ENCODE assay signal across 8 cellular contexts in the genomic region with DNA sequence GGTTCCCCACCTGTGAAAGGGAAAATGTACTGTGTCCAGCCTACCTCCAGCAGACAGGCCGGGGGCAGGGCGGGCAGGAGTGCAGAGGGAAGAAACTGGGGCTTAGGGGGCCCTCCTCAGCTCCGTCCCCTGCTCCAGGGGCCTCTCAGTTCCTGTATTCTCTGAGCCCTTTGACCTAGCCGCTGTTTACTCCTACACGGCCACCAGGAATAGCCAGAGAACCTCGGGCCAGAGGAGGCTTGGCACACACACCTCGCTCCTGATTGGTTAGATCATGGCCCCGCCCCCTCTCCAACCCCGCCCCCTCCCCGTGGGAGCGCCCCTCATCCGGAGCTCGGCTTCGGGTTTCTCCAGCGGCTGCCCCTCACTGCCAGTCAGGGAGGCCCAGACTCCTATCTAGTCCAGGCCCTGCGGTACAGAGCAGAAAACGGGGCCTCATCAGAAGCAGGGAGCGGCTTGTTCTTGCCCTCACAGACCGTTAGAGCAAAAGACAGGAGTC. TPM values are rescaled to one million over a fixed set of nuclear protein-coding genes. Genes with fewer than 3 reads are reported as not detected.
A peak's percentile ranks its signal among the peaks of the same experiment; 100 is the strongest.
DNase-seq lines count a peak whose midpoint lies in the region; ATAC-seq and TF ChIP-seq lines count a peak whose summit lies in the region.

No MANE protein-coding gene starts in this region.

- H3K4me1 Mint-ChIP-seq in CD4-positive, CD25-positive, alpha-beta regulatory T cell = peaks cover 4 to 57% (median 17%) of the 10 kb centered on the region in 4 donors
- H3K4me1 Mint-ChIP-seq in activated T-helper 17 cell treated with anti-CD3 and anti-CD28 coated beads, Interleukin-2, amount 50 U/mL, for 72 hours = peaks cover 5% of the 10 kb centered on the region
- peaks cover 1% of the 10 kb centered on the region for H3K4me1 Mint-ChIP-seq in glutamatergic neuron (ENCODE audit: low read depth, unreplicated experiment)

- peaks cover 26% of the 10 kb centered on the region for H4K20me1 ChIP-seq in osteoblast (ENCODE audit: insufficient read depth, low read length)

- H3K27ac Mint-ChIP-seq in CD4-positive, CD25-positive, alpha-beta regulatory T cell = no peak overlapping the region
- H3K27ac Mint-ChIP-seq in activated T-helper 17 cell treated with anti-CD3 and anti-CD28 coated beads, Interleukin-2, amount 50 U/mL, for 72 hours = no peak overlapping the region
- no peak overlapping the region for H3K27ac Mint-ChIP-seq in glutamatergic neuron (ENCODE audit: unreplicated experiment)

- H3K36me3 Mint-ChIP-seq in CD4-positive, CD25-positive, alpha-beta regulatory T cell = peaks cover 43% of the 10 kb centered on the region
- H3K36me3 Mint-ChIP-seq in activated T-helper 17 cell treated with anti-CD3 and anti-CD28 coated beads, Interleukin-2, amount 50 U/mL, for 72 hours (ENCODE audit: low read depth) = peaks cover 56% of the 10 kb centered on the region
- peaks cover 20% of the 10 kb centered on the region for H3K36me3 Mint-ChIP-seq in glutamatergic neuron (ENCODE audit: unreplicated experiment)

- TF ChIP-seq CTCF in glutamatergic neuron (IDR thresholded peaks at IDR 0.05; ENCODE audit: partially characterized antibody, unreplicated experiment) (no peak), osteoblast (IDR thresholded peaks at IDR 0.05; ENCODE audit: extremely low read depth, low read depth, low read length) (no peak)

- H3K4me3 Mint-ChIP-seq in CD4-positive, CD25-positive, alpha-beta regulatory T cell = peak overlapping the region; percentile 65 to 92 (median 86)
- peak overlapping the region; percentile 80 for H3K4me3 Mint-ChIP-seq in activated T-helper 17 cell treated with anti-CD3 and anti-CD28 coated beads, Interleukin-2, amount 50 U/mL, for 72 hours
- no peak overlapping the region for H3K4me3 Mint-ChIP-seq in glutamatergic neuron (ENCODE audit: unreplicated experiment)

- H3K27ac ChIP-seq in CD4-positive, CD25-positive, alpha-beta regulatory T cell (ENCODE audit: insufficient read depth, low read length, poor library complexity, severe bottlenecking) = peak overlapping the region; percentile 23
- peak overlapping the region; percentile 89 for H3K27ac ChIP-seq in osteoblast (ENCODE audit: low read depth, low read length)

- no peak overlapping the region for H2AFZ ChIP-seq in osteoblast (ENCODE audit: low read length)

- peaks cover 6 to 28% of the 10 kb centered on the region in 2 experiments for H3K9me3 ChIP-seq in CD4-positive, CD25-positive, alpha-beta regulatory T cell (ENCODE audit: control insufficient read depth in 2 of 2, low read length in 2 of 2)
- peaks cover 2% of the 10 kb centered on the region for H3K9me3 ChIP-seq in osteoblast (ENCODE audit: low read depth, low read length)

- no peak overlapping the region for H3K4me3 ChIP-seq in CD4-positive, CD25-positive, alpha-beta regulatory T cell (ENCODE audit: low read depth, low read length)
- H3K4me3 ChIP-seq in osteoblast (ENCODE audit: insufficient read depth, low read length) = peak overlapping the region; percentile 44

- DNase-seq in CD4-positive, CD25-positive, alpha-beta regulatory T cell = no peak
- DNase-seq in HuH-7 (ENCODE audit: low spot score) = peak; percentile 96
- peak; percentile 82 for DNase-seq in glutamatergic neuron
- peak; percentile 97 for DNase-seq in osteoblast (ENCODE audit: insufficient read length, low spot score, missing footprints)
- DNase-seq in NCI-H2081 (lab: John Stamatoyannopoulos, UW) = no peak

- H3K27me3 Mint-ChIP-seq in CD4-positive, CD25-positive, alpha-beta regulatory T cell = no peaks in the 10 kb centered on the region
- H3K27me3 Mint-ChIP-seq in activated T-helper 17 cell treated with anti-CD3 and anti-CD28 coated beads, Interleukin-2, amount 50 U/mL, for 72 hours = no peaks in the 10 kb centered on the region
- peaks cover 3% of the 10 kb centered on the region for H3K27me3 Mint-ChIP-seq in glutamatergic neuron (ENCODE audit: unreplicated experiment)

- H3K79me2 ChIP-seq in osteoblast (ENCODE audit: insufficient read depth, low read length) = peaks cover 34% of the 10 kb centered on the region

- H3K9me3 Mint-ChIP-seq in CD4-positive, CD25-positive, alpha-beta regulatory T cell = peaks cover 0 to 23% (median 0%) of the 10 kb centered on the region in 7 donors
- no peaks in the 10 kb centered on the region for H3K9me3 Mint-ChIP-seq in activated T-helper 17 cell treated with anti-CD3 and anti-CD28 coated beads, Interleukin-2, amount 50 U/mL, for 72 hours
- H3K9me3 Mint-ChIP-seq in glutamatergic neuron (ENCODE audit: unreplicated experiment) = peaks cover 5% of the 10 kb centered on the region

- peaks cover 40% of the 10 kb centered on the region for H3K36me3 ChIP-seq in CD4-positive, CD25-positive, alpha-beta regulatory T cell (ENCODE audit: control insufficient read depth, insufficient read depth, low read length)
- peaks cover 45% of the 10 kb centered on the region for H3K36me3 ChIP-seq in osteoblast (ENCODE audit: insufficient read depth, low read length)

- H3K27me3 ChIP-seq in CD4-positive, CD25-positive, alpha-beta regulatory T cell (ENCODE audit: control insufficient read depth, insufficient read depth, low read length) = no peaks in the 10 kb centered on the region
- H3K27me3 ChIP-seq in osteoblast (ENCODE audit: insufficient read depth, low read length) = no peaks in the 10 kb centered on the region

- peak overlapping the region; percentile 84 for H3K4me2 ChIP-seq in osteoblast (ENCODE audit: insufficient read depth, low read length)

- H3K4me1 ChIP-seq in CD4-positive, CD25-positive, alpha-beta regulatory T cell (ENCODE audit: control insufficient read depth, insufficient read depth, low read length, poor library complexity, severe bottlenecking) = peaks cover 37% of the 10 kb centered on the region
- peaks cover 25% of the 10 kb centered on the region for H3K4me1 ChIP-seq in osteoblast (ENCODE audit: insufficient read depth, low read length)

- ATAC-seq in CD4-positive, CD25-positive, alpha-beta regulatory T cell (ENCODE audit: low read depth in 2 of 2) = no peak
- no peak for ATAC-seq in activated T-helper 17 cell treated with anti-CD3 and anti-CD28 coated beads, Interleukin-2, amount 50 U/mL, for 72 hours (replicated peaks)
- ATAC-seq in GM18909 (IDR thresholded peaks at IDR 0.05; ENCODE audit: poor library complexity, unreplicated experiment) = no peak
- ATAC-seq in GM19467 (IDR thresholded peaks at IDR 0.05; ENCODE audit: unreplicated experiment) = no peak

RNA-seq across cellular contexts. Expression of gene ST6GALNAC6, which starts 2.2 kb away (rescaled TPM):
- 136 TPM for total RNA-seq in CD4-positive, CD25-positive, alpha-beta regulatory T cell
- polyA plus RNA-seq in CD4-positive, CD25-positive, alpha-beta regulatory T cell = 10 to 100 TPM; 43.7 to 50.5 (median 47.9) TPM
- total RNA-seq in activated T-helper 17 cell treated with anti-CD3 and anti-CD28 coated beads, Interleukin-2, amount 50 U/mL, for 72 hours = 100 to 1,000 TPM in 1 of 2 donors, 10 to 100 TPM in 1; 61.7 to 124 TPM
- 26.1 TPM for total RNA-seq in glutamatergic neuron (ENCODE audit: unreplicated experiment)
- total RNA-seq in osteoblast = 52.7 and 53.2 TPM in 2 replicates

RNA-seq across cellular contexts. Expression of gene ST6GALNAC4, which starts 19.6 kb away (rescaled TPM):
- total RNA-seq in CD4-positive, CD25-positive, alpha-beta regulatory T cell = 31.6 TPM
- 10 to 100 TPM; 23.1 to 23.8 (median 23.7) TPM for polyA plus RNA-seq in CD4-positive, CD25-positive, alpha-beta regulatory T cell
- 10 to 100 TPM; 19.6 to 19.8 TPM for total RNA-seq in activated T-helper 17 cell treated with anti-CD3 and anti-CD28 coated beads, Interleukin-2, amount 50 U/mL, for 72 hours
- total RNA-seq in glutamatergic neuron (ENCODE audit: unreplicated experiment) (15.8 TPM), osteoblast (29.5 and 33.7 TPM in 2 replicates)

RNA-seq across cellular contexts. Expression of gene AK1, which starts 19.8 kb away (rescaled TPM):
- 84.7 TPM for total RNA-seq in CD4-positive, CD25-positive, alpha-beta regulatory T cell
- polyA plus RNA-seq in CD4-positive, CD25-positive, alpha-beta regulatory T cell = under 1 TPM; 0.08 to 0.42 (median 0.25) TPM
- 10 to 100 TPM; 23.2 to 79.0 TPM for total RNA-seq in activated T-helper 17 cell treated with anti-CD3 and anti-CD28 coated beads, Interleukin-2, amount 50 U/mL, for 72 hours
- total RNA-seq in glutamatergic neuron (ENCODE audit: unreplicated experiment) (121 TPM), osteoblast (100 and 106 TPM in 2 replicates)

RNA-seq across cellular contexts. Expression of gene PIP5KL1, which starts 33.3 kb away (rescaled TPM):
- 3.3 TPM for total RNA-seq in CD4-positive, CD25-positive, alpha-beta regulatory T cell
- polyA plus RNA-seq in CD4-positive, CD25-positive, alpha-beta regulatory T cell = 1 to 10 TPM in 1 of 4 donors, under 1 TPM in 2, not detected in 1; 0.22 to 1.1 (median 0.81) TPM
- 1 to 10 TPM; 2.6 to 3.7 TPM for total RNA-seq in activated T-helper 17 cell treated with anti-CD3 and anti-CD28 coated beads, Interleukin-2, amount 50 U/mL, for 72 hours
- total RNA-seq in glutamatergic neuron (ENCODE audit: unreplicated experiment) (11.9 TPM), osteoblast (2.2 and 3.5 TPM in 2 replicates)

RNA-seq across cellular contexts. Expression of gene DPM2, which starts 40.4 kb away (rescaled TPM):
- 35.7 TPM for total RNA-seq in CD4-positive, CD25-positive, alpha-beta regulatory T cell
- polyA plus RNA-seq in CD4-positive, CD25-positive, alpha-beta regulatory T cell = 10 to 100 TPM; 27.5 to 30.6 (median 29.7) TPM
- total RNA-seq in activated T-helper 17 cell treated with anti-CD3 and anti-CD28 coated beads, Interleukin-2, amount 50 U/mL, for 72 hours = 10 to 100 TPM; 29.4 to 54.5 TPM
- 35.3 TPM for total RNA-seq in glutamatergic neuron (ENCODE audit: unreplicated experiment)
- 10.1 and 11.5 TPM in 2 replicates for total RNA-seq in osteoblast

Comparison
In these comparisons a context has a peak if more than half of its experiments do, and no peak if none do; other contexts are left out.
1. DNase-seq: peak in HuH-7 (single experiment), glutamatergic neuron (single experiment) and osteoblast (single experiment); none in CD4-positive, CD25-positive, alpha-beta regulatory T cell (0 of 3) and NCI-H2081 (0 of 2).